1 cellular context compared by ENCODE assay signal in the genomic region with DNA sequence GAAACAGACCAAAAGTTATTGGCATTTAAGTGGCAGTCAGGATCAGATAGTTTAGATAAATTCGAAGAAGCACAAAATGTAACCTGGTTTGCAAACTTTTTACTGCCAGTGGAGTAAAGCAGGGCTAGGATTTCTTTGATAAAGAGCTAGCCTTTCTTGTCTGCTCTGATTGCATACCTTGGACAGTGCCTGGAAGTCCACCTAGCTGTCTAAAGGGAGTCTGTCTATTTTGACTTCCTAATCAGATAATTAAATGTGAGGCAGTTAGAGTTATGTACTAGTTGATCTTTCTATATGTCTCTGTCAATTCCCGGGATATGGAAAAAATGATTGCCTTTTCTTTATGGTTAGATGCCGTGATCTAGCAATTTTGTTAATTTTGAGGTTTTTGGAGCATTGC.
TF ChIP-seq lines count a peak whose summit lies in the region.

No MANE protein-coding gene starts in this region.

TF ChIP-seq in SK-N-SH, 30 proteins besides CTCF, POLR2A, EP300 and RAD21 (continued from another document):
- TF ChIP-seq, protein P1, sequence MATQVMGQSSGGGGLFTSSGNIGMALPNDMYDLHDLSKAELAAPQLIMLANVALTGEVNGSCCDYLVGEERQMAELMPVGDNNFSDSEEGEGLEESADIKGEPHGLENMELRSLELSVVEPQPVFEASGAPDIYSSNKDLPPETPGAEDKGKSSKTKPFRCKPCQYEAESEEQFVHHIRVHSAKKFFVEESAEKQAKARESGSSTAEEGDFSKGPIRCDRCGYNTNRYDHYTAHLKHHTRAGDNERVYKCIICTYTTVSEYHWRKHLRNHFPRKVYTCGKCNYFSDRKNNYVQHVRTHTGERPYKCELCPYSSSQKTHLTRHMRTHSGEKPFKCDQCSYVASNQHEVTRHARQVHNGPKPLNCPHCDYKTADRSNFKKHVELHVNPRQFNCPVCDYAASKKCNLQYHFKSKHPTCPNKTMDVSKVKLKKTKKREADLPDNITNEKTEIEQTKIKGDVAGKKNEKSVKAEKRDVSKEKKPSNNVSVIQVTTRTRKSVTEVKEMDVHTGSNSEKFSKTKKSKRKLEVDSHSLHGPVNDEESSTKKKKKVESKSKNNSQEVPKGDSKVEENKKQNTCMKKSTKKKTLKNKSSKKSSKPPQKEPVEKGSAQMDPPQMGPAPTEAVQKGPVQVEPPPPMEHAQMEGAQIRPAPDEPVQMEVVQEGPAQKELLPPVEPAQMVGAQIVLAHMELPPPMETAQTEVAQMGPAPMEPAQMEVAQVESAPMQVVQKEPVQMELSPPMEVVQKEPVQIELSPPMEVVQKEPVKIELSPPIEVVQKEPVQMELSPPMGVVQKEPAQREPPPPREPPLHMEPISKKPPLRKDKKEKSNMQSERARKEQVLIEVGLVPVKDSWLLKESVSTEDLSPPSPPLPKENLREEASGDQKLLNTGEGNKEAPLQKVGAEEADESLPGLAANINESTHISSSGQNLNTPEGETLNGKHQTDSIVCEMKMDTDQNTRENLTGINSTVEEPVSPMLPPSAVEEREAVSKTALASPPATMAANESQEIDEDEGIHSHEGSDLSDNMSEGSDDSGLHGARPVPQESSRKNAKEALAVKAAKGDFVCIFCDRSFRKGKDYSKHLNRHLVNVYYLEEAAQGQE (IDR thresholded peaks at IDR 0.05; ENCODE audit: low read depth, low read length): peak; percentile 97
- TF ChIP-seq, protein P2, sequence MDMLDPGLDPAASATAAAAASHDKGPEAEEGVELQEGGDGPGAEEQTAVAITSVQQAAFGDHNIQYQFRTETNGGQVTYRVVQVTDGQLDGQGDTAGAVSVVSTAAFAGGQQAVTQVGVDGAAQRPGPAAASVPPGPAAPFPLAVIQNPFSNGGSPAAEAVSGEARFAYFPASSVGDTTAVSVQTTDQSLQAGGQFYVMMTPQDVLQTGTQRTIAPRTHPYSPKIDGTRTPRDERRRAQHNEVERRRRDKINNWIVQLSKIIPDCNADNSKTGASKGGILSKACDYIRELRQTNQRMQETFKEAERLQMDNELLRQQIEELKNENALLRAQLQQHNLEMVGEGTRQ (IDR thresholded peaks at IDR 0.05; ENCODE audit: borderline replicate concordance, low read depth, low read length): no peak
TF ChIP-seq in SK-N-SH: peak in this region for 4.
